Comparison of ENCODE assay signal across 9 cellular contexts in genomic region chr2:74497777-74498499, GRCh38. TPM values are rescaled to one million over a fixed set of nuclear protein-coding genes. Genes with fewer than 3 reads are reported as not detected.
DNase-seq lines count a peak whose midpoint lies in the region; FAIRE-seq lines count a peak whose summit lies in the region.
"Had no signal": no experiment of that assay in that cellular context is flagged by ENCODE, and none has a peak within 500 bp of the region (broad histone marks: within the 10 kb centered on the region; RNA-seq: fewer than 3 reads in every experiment).

No MANE protein-coding gene starts in this region.

- peaks cover 21% of the 10 kb centered on the region for H3K36me3 Mint-ChIP-seq in activated naive CD4-positive, alpha-beta T cell treated with anti-CD3 and anti-CD28 coated beads, Interleukin-2, amount 10 ng/mL, durations not matched to agents 7 days and 5 days

- no peak overlapping the region for H3K27ac Mint-ChIP-seq in activated naive CD4-positive, alpha-beta T cell treated with anti-CD3 and anti-CD28 coated beads, Interleukin-2, amount 10 ng/mL, durations not matched to agents 7 days and 5 days

- H3K9me3 ChIP-seq in iPS-18c (ENCODE audit: control insufficient read depth, insufficient read depth, low read length) (no peaks in the 10 kb centered on the region), small intestine (ENCODE audit: control insufficient read depth, low read depth) (no peaks in the 10 kb centered on the region)

- 7 to 9% (median 8%) methylated on average over 55 to 61 of the region's 61 CpGs for WGBS in small intestine, 3 donors

- H3K4me3 ChIP-seq in iPS-18c (ENCODE audit: insufficient read depth, low read depth, low read length): peak overlapping the region; percentile 55
- peak overlapping the region; percentile 27 to 59 for H3K4me3 ChIP-seq in small intestine (ENCODE audit: low read depth in 1 of 2, low read length in 2 of 2)

- H3K27ac ChIP-seq in small intestine (ENCODE audit: low read depth in 1 of 2, low read length in 1 of 2): peak overlapping the region in 1 of 2 donors; percentile 48

- H3K4me1 ChIP-seq in small intestine (ENCODE audit: control insufficient read depth in 2 of 2, insufficient read depth in 1 of 2, low read depth in 1 of 2, low read length in 1 of 2): no peaks in the 10 kb centered on the region

- FAIRE-seq in small intestine (lab: Jason Lieb, UNC): no peak
- FAIRE-seq: G401.6 had no signal

- peaks cover 34% of the 10 kb centered on the region for H3K4me1 Mint-ChIP-seq in activated naive CD4-positive, alpha-beta T cell treated with anti-CD3 and anti-CD28 coated beads, Interleukin-2, amount 10 ng/mL, durations not matched to agents 7 days and 5 days

- DNase-seq in activated CD4-positive, CD25-positive, alpha-beta regulatory T cell treated with anti-CD3 and anti-CD28 coated beads, Interleukin-2, amount 50 U/mL, for 72 hours: peak; percentile 56
- DNase-seq in activated CD4-positive, CD25-positive, alpha-beta regulatory T cell (lab: John Stamatoyannopoulos, UW): no peak
- DNase-seq in activated naive CD4-positive, alpha-beta T cell treated with anti-CD3 and anti-CD28 coated beads, Interleukin-2, amount 10 ng/mL, durations not matched to agents 7 days and 5 days: peak; percentile 49
- peak; percentile 48 for DNase-seq in small intestine
- DNase-seq in NCI-H226: no peak
- DNase-seq in H4 (ENCODE audit: low spot score): no peak
- DNase-seq in NCI-H2196 (lab: John Stamatoyannopoulos, UW; ENCODE audit: unreplicated experiment): no peak

- H3K9me3 Mint-ChIP-seq in activated naive CD4-positive, alpha-beta T cell treated with anti-CD3 and anti-CD28 coated beads, Interleukin-2, amount 10 ng/mL, durations not matched to agents 7 days and 5 days: no peaks in the 10 kb centered on the region

- H3K36me3 ChIP-seq in small intestine (ENCODE audit: control insufficient read depth in 2 of 2, insufficient read depth in 2 of 2, low read length in 2 of 2): peaks cover 0 to under 1% of the 10 kb centered on the region in 2 donors

- peak overlapping the region; percentile 83 for H3K4me3 Mint-ChIP-seq in activated naive CD4-positive, alpha-beta T cell treated with anti-CD3 and anti-CD28 coated beads, Interleukin-2, amount 10 ng/mL, durations not matched to agents 7 days and 5 days

- CTCF ChIA-PET in activated naive CD4-positive, alpha-beta T cell treated with anti-CD3 and anti-CD28 coated beads, Interleukin-2, amount 10 ng/mL, durations not matched to agents 7 days and 5 days (lab: Charles Lee): interaction anchor here (0.6 kb wide), 1 partner anchor 17 kb away, joined by 3 read pairs; no protein-coding TSS in a partner anchor

- H3K27me3 Mint-ChIP-seq in activated naive CD4-positive, alpha-beta T cell treated with anti-CD3 and anti-CD28 coated beads, Interleukin-2, amount 10 ng/mL, durations not matched to agents 7 days and 5 days: peaks cover 71% of the 10 kb centered on the region

- H3K27me3 ChIP-seq in small intestine (ENCODE audit: control insufficient read depth in 2 of 2, insufficient read depth in 2 of 2, low read length in 2 of 2): no peaks in the 10 kb centered on the region

RNA-seq across cellular contexts. Expression of gene LBX2, which starts 1.5 kb away (rescaled TPM):
- polyA plus RNA-seq in small intestine: 1 to 10 TPM; 2.3 to 5.8 (median 4.9) TPM
- 0.97 TPM in 1 of 2 replicates, not detected in the other for total RNA-seq in H4 (2014; rRNA removed; shearing (Covaris generic))

RNA-seq across cellular contexts. Expression of gene PCGF1, which starts 9.6 kb away (rescaled TPM):
- polyA plus RNA-seq in small intestine: 10 to 100 TPM; 13.2 to 21.0 (median 16.6) TPM
- 17.0 and 25.7 TPM in 2 replicates for total RNA-seq in H4 (2014; rRNA removed; shearing (Covaris generic))

RNA-seq across cellular contexts. Expression of gene TTC31, which starts 15.1 kb away (rescaled TPM):
- polyA plus RNA-seq in small intestine: 10 to 100 TPM; 20.1 to 30.4 (median 23.8) TPM
- total RNA-seq in H4 (2014; rRNA removed; shearing (Covaris generic)): 9.2 and 10.7 TPM in 2 replicates

RNA-seq across cellular contexts. Expression of gene CCDC142, which starts 15.1 kb away (rescaled TPM):
- 10 to 100 TPM in 1 of 3 donors, 1 to 10 TPM in 2; 4.1 to 10.0 (median 6.7) TPM for polyA plus RNA-seq in small intestine
- 1.8 and 2.2 TPM in 2 replicates for total RNA-seq in H4 (2014; rRNA removed; shearing (Covaris generic))

RNA-seq across cellular contexts. Expression of gene TLX2, which starts 16.3 kb away (rescaled TPM):
- polyA plus RNA-seq in small intestine: 1 to 10 TPM in 1 of 3 donors, not detected in 2; 5.4 TPM
- total RNA-seq in H4 (2014; rRNA removed; shearing (Covaris generic)): not detected in 2 replicates

Comparison
In these comparisons a context has a peak if more than half of its experiments do, and no peak if none do; other contexts are left out.
1. DNase-seq: peak in activated CD4-positive, CD25-positive, alpha-beta regulatory T cell treated with anti-CD3 and anti-CD28 coated beads, Interleukin-2, amount 50 U/mL, for 72 hours (single experiment), activated naive CD4-positive, alpha-beta T cell treated with anti-CD3 and anti-CD28 coated beads, Interleukin-2, amount 10 ng/mL, durations not matched to agents 7 days and 5 days (single experiment) and small intestine (single experiment); none in activated CD4-positive, CD25-positive, alpha-beta regulatory T cell (0 of 4), NCI-H226 (single experiment), H4 (single experiment) and NCI-H2196 (single experiment).